Comparison of ENCODE assay signal across 27 cellular contexts in the genomic region with DNA sequence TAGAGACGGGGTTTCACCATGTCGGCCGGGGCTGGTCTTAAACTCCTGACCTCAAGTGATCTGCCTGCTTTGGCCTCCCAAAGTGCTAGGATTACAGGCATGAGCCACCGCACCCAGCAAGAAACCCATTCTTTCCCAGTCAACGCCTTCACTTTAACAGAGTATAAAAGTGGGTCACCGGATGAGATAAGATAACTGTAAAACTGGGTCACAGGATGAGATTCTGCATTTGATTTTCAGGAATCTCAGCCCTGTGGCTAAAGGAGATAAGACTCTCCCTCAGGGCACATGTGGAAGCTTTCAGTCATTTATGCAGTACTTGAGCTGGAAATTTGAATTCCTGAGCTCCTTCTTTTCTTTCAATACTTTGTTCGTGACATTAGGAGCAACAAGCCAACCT.
"Had no signal": no experiment of that assay in that cellular context is flagged by ENCODE, and none has a peak within 500 bp of the region (broad histone marks: within the 10 kb centered on the region; RNA-seq: fewer than 3 reads in every experiment).

No MANE protein-coding gene starts in this region.

- H3K27me3 ChIP-seq: body of pancreas, cardiac muscle cell, dorsolateral prefrontal cortex, foreskin keratinocyte, pancreas, stomach, thyroid gland, upper lobe of right lung had no signal

- DNase-seq: activated B cell treated with CpG ODN at 0.5 μM for 24 hours; activated CD4-positive, alpha-beta T cell treated with anti-CD3 and anti-CD28 coated beads, Interleukin-2, amount 50 U/mL, for 1 hour; activated naive CD4-positive, alpha-beta T cell; activated T-cell treated with anti-CD3 and anti-CD28 coated beads for 4 hours; activated T-cell treated with anti-CD3 and anti-CD28 coated beads, Interleukin-2, amount 50 U/mL, for 72 hours; anterior cingulate cortex; body of pancreas; dorsolateral prefrontal cortex; effector memory CD8-positive, alpha-beta T cell; foreskin keratinocyte; islet precursor cell; naive thymus-derived CD8-positive, alpha-beta T cell; nucleus accumbens; pancreas; retina; stimulated activated CD4-positive, alpha-beta T cell treated with anti-CD3 and anti-CD28 coated beads, Interleukin-15, amount 100 ng/mL, for 24 hours; stimulated activated CD4-positive, alpha-beta T cell treated with anti-CD3 and anti-CD28 coated beads, Interleukin-2, amount 100 ng/mL, for 24 hours; stimulated activated naive B cell treated with anti-CD40 and anti-IgM and Interleukin-4, amounts not matched to agents 10 μg/mL and 1 μg/mL and 100 μg/mL, for 72 hours; stomach; SW 1271; T-helper 9 cell; thyroid gland; upper lobe of right lung had no signal

- ATAC-seq: activated naive CD4-positive, alpha-beta T cell treated with anti-CD3 and anti-CD28 coated beads, Interleukin-2, amount 50 U/mL, for 72 hours; activated T-cell treated with anti-CD3 and anti-CD28 coated beads, Interleukin-2, amount 50 U/mL, for 72 hours; body of pancreas; effector memory CD8-positive, alpha-beta T cell; foreskin keratinocyte; naive thymus-derived CD8-positive, alpha-beta T cell; pancreas; stimulated activated naive B cell treated with anti-CD40 and anti-IgM and Interleukin-4, amounts not matched to agents 10 μg/mL and 1 μg/mL and 100 μg/mL, for 72 hours; upper lobe of right lung had no signal

- H3K4me3 ChIP-seq: body of pancreas, cardiac muscle cell, coronary artery, dorsolateral prefrontal cortex, pancreas, prostate gland, stomach, thyroid gland, upper lobe of right lung had no signal

- H3K9me3 ChIP-seq: body of pancreas, pancreas, prostate gland, thyroid gland, upper lobe of right lung had no signal

- H3K4me1 ChIP-seq: pancreas, prostate gland, stomach, thyroid gland, upper lobe of right lung had no signal

- H3K36me3 ChIP-seq: cardiac muscle cell, pancreas, prostate gland, stomach, thyroid gland, upper lobe of right lung had no signal
